8 cellular contexts compared by ENCODE assay signal in genomic region chr3:128879125-128879969, GRCh38. TPM values are rescaled to one million over a fixed set of nuclear protein-coding genes. Genes with fewer than 3 reads are reported as not detected.
A peak's percentile ranks its signal among the peaks of the same experiment; 100 is the strongest.
DNase-seq lines count a peak whose midpoint lies in the region; ATAC-seq and TF ChIP-seq lines count a peak whose summit lies in the region.

Gene ACAD9 (plus strand): TSS chr3:128879620. CDS start chr3:128879692, 72 bp downstream.

- peak within 1 kb of the TSS; percentile 99 for H3K27ac Mint-ChIP-seq in activated CD4-positive, alpha-beta T cell treated with anti-CD3 and anti-CD28 coated beads for 36 hours

- H3K36me3 Mint-ChIP-seq in activated CD4-positive, alpha-beta T cell treated with anti-CD3 and anti-CD28 coated beads for 36 hours (ENCODE audit: low read depth): peaks cover 40% of the 10 kb centered on the region

- no peaks in the 10 kb centered on the region for H3K36me3 ChIP-seq in kidney epithelial cell (ENCODE audit: control insufficient read depth, insufficient read depth, low read length)

- peak; percentile 88 for ATAC-seq in HG03442 (IDR thresholded peaks at IDR 0.05; ENCODE audit: unreplicated experiment)
- ATAC-seq in activated CD4-positive, alpha-beta T cell treated with anti-CD3 and anti-CD28 coated beads for 36 hours: peak; percentile 92

- H3K9me3 Mint-ChIP-seq in activated CD4-positive, alpha-beta T cell treated with anti-CD3 and anti-CD28 coated beads for 36 hours (ENCODE audit: low read depth): no peaks in the 10 kb centered on the region

- H3K4me3 ChIP-seq in choroid plexus epithelial cell (ENCODE audit: low read depth, low read length): peak within 1 kb of the TSS; percentile 98
- H3K4me3 ChIP-seq in kidney epithelial cell (ENCODE audit: low read depth, low read length): peak within 1 kb of the TSS; percentile 85

- peak within 1 kb of the TSS; percentile 97 for H3K4me3 Mint-ChIP-seq in activated CD4-positive, alpha-beta T cell treated with anti-CD3 and anti-CD28 coated beads for 36 hours

- H3K27me3 ChIP-seq in kidney epithelial cell (ENCODE audit: control insufficient read depth, insufficient read depth, low read length): no peaks in the 10 kb centered on the region

- intact Hi-C loops in activated CD4-positive, alpha-beta T cell treated with anti-CD3 and anti-CD28 coated beads for 36 hours (cut with DNase I, micrococcal nuclease): loop anchor here (1.0 to 10.0 kb wide), 22 partner anchors 33 to 1207 kb away; partner anchors contain the start of genes COPG1 (in 2 of the 2), RPN1 (in 2 of the 2), ABTB1 (in 1 of the 2) and CFAP92 (in 1 of the 2)

- POLR2A ChIA-PET in activated CD4-positive, alpha-beta T cell treated with anti-CD3 and anti-CD28 coated beads for 36 hours (lab: Charles Lee): interaction anchor here (0.6 to 1.8 kb wide), 12 partner anchors 11 to 436 kb away, joined by 3 to 8 read pairs (median 4); partner anchors contain the start of genes COPG1 and RPN1

- H3K27me3 Mint-ChIP-seq in activated CD4-positive, alpha-beta T cell treated with anti-CD3 and anti-CD28 coated beads for 36 hours: no peaks in the 10 kb centered on the region

- CTCF ChIA-PET in activated CD4-positive, alpha-beta T cell treated with anti-CD3 and anti-CD28 coated beads for 36 hours (lab: Charles Lee): interaction anchor here (0.6 to 2.4 kb wide), 17 partner anchors 16 to 367 kb away, joined by 3 to 19 read pairs (median 5); no protein-coding TSS in a partner anchor

- peak; percentile 98 for DNase-seq in Ammon's horn (ENCODE audit: low spot score)
- peak; percentile 99 for DNase-seq in GM19238 (ENCODE audit: insufficient read length, low spot score)
- peak; percentile 96 to 99 for DNase-seq in NCI-H524 (lab: John Stamatoyannopoulos, UW)
- DNase-seq in activated CD4-positive, alpha-beta T cell treated with anti-CD3 and anti-CD28 coated beads for 36 hours: peak; percentile 98
- peak; percentile 99 for DNase-seq in choroid plexus epithelial cell (ENCODE audit: low read depth)
- DNase-seq in kidney epithelial cell (ENCODE audit: low read depth): peak; percentile 81
- DNase-seq in stimulated activated CD4-positive, alpha-beta T cell treated with anti-CD3 and anti-CD28 coated beads, Interleukin-15, amount 100 ng/mL, for 48 hours (ENCODE audit: low read depth in 2 of 2): peak; percentile 96

- peaks cover 66% of the 10 kb centered on the region for H3K4me1 Mint-ChIP-seq in activated CD4-positive, alpha-beta T cell treated with anti-CD3 and anti-CD28 coated beads for 36 hours

- no peak for TF ChIP-seq CTCF in choroid plexus epithelial cell (conservative IDR thresholded peaks at IDR 0.05; ENCODE audit: low read depth, low read length)
- no peak for TF ChIP-seq CTCF in kidney epithelial cell (IDR thresholded peaks at IDR 0.05; ENCODE audit: insufficient read depth, low read length, poor library complexity, severe bottlenecking)

RNA-seq across cellular contexts. Expression of gene ACAD9, which starts in this region (rescaled TPM):
- total RNA-seq in activated CD4-positive, alpha-beta T cell treated with anti-CD3 and anti-CD28 coated beads for 36 hours: 10 to 100 TPM; 60.0 to 70.7 TPM
- 32.9 and 38.1 TPM in 2 replicates for total RNA-seq in kidney epithelial cell

Comparison
In these comparisons a context has a peak if more than half of its experiments do, and no peak if none do; other contexts are left out.
1. Peak in every context shown above with its lines: DNase-seq, ATAC-seq and H3K4me3 ChIP-seq.